1 cellular context compared by ENCODE assay signal in genomic region chr19:18467978-18468377, GRCh38.
A peak's percentile ranks its signal among the peaks of the same experiment; 100 is the strongest.
TF ChIP-seq lines count a peak whose summit lies in the region.

No MANE protein-coding gene starts in this region.

TF ChIP-seq in HEK293, 187 proteins besides CTCF, POLR2A, EP300 and RAD21 (continued from another document):
- no peak for TF ChIP-seq REST (tag by site-specific recombination; IDR thresholded peaks at IDR 0.05)
- TF ChIP-seq YY2 (tag by site-specific recombination; IDR thresholded peaks at IDR 0.05): no peak
- TF ChIP-seq SP7 (tag by site-specific recombination; IDR thresholded peaks at IDR 0.05): no peak
- 0 out of 2 replicates have a peak, but pooled peaks have one; percentile 19 for TF ChIP-seq ZBTB20 (tag by site-specific recombination; IDR thresholded peaks at IDR 0.05)
- peak; percentile 15; the same call in 1 of the 2 replicates for TF ChIP-seq ZNF398 (tag by site-specific recombination; IDR thresholded peaks at IDR 0.05)
- no peak for TF ChIP-seq ZNF248 (tag by site-specific recombination; IDR thresholded peaks at IDR 0.05)
- TF ChIP-seq ZNF280D (tag by site-specific recombination; IDR thresholded peaks at IDR 0.05): no peak
- 0 out of 2 replicates have a peak, but pooled peaks have one; percentile 26 for TF ChIP-seq ZNF777 (tag by site-specific recombination; IDR thresholded peaks at IDR 0.05; ENCODE audit: borderline replicate concordance)
- TF ChIP-seq ZNF530 (tag by site-specific recombination; IDR thresholded peaks at IDR 0.05; ENCODE audit: low read depth): 0 out of 2 replicates have a peak, but pooled peaks have one; percentile 14
- no peak for TF ChIP-seq ZBTB21 (tag by site-specific recombination; IDR thresholded peaks at IDR 0.05)
- no peak for TF ChIP-seq ZNF366 (tag by site-specific recombination; conservative IDR thresholded peaks at IDR 0.05)
- TF ChIP-seq ZFP41 (tag by site-specific recombination; IDR thresholded peaks at IDR 0.05; ENCODE audit: borderline replicate concordance): no peak
- peak; percentile 99 for TF ChIP-seq EGR2 (tag by site-specific recombination; IDR thresholded peaks at IDR 0.05; ENCODE audit: low read depth)
- 0 out of 2 replicates have a peak, but pooled peaks have one; percentile 69 for TF ChIP-seq ZNF776 (tag by site-specific recombination; IDR thresholded peaks at IDR 0.05; ENCODE audit: borderline replicate concordance)
- no peak for TF ChIP-seq ZIC2 (tag by site-specific recombination; IDR thresholded peaks at IDR 0.05)
- no peak for TF ChIP-seq ZNF404 (tag by site-specific recombination; IDR thresholded peaks at IDR 0.05)
- TF ChIP-seq TRIM28 (IDR thresholded peaks at IDR 0.05; ENCODE audit: borderline replicate concordance, low read length): no peak
- TF ChIP-seq ZNF561 (tag by site-specific recombination; IDR thresholded peaks at IDR 0.05; ENCODE audit: borderline replicate concordance): no peak
- peak; percentile 39; the same call in 1 of the 2 replicates for TF ChIP-seq ZNF785 (tag by site-specific recombination; IDR thresholded peaks at IDR 0.05)
- no peak for TF ChIP-seq ZNF37A (tag by site-specific recombination; IDR thresholded peaks at IDR 0.05)
- 0 out of 2 replicates have a peak, but pooled peaks have one; percentile 40 for TF ChIP-seq ZNF155 (tag by site-specific recombination; IDR thresholded peaks at IDR 0.05)
- TF ChIP-seq HIC1 (tag by site-specific recombination; IDR thresholded peaks at IDR 0.05): no peak
- no peak for TF ChIP-seq MEIS1 (CRISPR knock-in tag; IDR thresholded peaks at IDR 0.05; ENCODE audit: borderline replicate concordance)
- TF ChIP-seq ZNF488 (tag by site-specific recombination; IDR thresholded peaks at IDR 0.05): no peak
- TF ChIP-seq ZNF214 (tag by site-specific recombination; IDR thresholded peaks at IDR 0.05; ENCODE audit: borderline replicate concordance): no peak
- no peak for TF ChIP-seq AEBP2 (tag by site-specific recombination; IDR thresholded peaks at IDR 0.05; ENCODE audit: borderline replicate concordance)
- no peak for TF ChIP-seq ZNF280C (tag by site-specific recombination; IDR thresholded peaks at IDR 0.05)
- no peak for TF ChIP-seq GLIS2 (tag by site-specific recombination; IDR thresholded peaks at IDR 0.05)
- no peak for TF ChIP-seq ZNF426 (tag by site-specific recombination; IDR thresholded peaks at IDR 0.05)
- 0 out of 2 replicates have a peak, but pooled peaks have one; percentile 64 for TF ChIP-seq ZNF223 (tag by site-specific recombination; IDR thresholded peaks at IDR 0.05)
- no peak for TF ChIP-seq ZNF843 (tag by site-specific recombination; IDR thresholded peaks at IDR 0.05)
- no peak; the same call in 1 of the 2 replicates for TF ChIP-seq ZSCAN4 (tag by site-specific recombination; IDR thresholded peaks at IDR 0.05)
TF ChIP-seq in HEK293: peak in this region for 13.
